ENCODE assay signal across 2 cellular contexts in the genomic region with DNA sequence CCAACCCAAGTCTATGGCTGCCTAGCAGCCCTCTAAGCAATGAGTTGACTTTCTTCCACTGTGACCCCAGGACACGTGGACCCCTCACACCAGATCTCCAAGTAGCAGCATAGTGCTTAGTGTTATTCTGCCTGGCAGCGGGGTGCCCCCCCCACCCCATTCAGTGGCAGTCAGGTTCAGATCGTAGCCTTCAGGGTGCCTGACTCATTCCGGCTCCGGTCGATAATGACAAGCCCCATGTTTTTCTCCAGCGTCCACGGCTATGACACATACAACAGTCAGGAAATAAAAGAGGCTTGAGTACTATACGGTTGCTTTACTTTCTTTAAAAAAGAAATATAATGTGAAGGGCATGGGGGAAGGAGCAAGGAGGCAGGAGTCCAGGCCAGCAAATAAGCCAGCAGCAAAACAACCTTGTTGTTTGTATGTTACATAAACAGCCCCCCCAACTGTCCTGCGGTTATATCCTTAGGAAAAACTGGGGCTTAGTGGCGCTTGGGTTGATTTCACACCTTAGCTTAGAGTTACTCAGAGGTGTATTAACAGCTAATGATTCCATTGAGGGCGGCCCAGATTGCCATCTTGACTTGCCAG.
TF ChIP-seq lines count a peak whose summit lies in the region.

No MANE protein-coding gene starts in this region.

TF ChIP-seq in GM23338, 12 proteins besides CTCF, POLR2A, EP300 and RAD21:
- no peak for TF ChIP-seq POLR2AphosphoS5 (IDR thresholded peaks at IDR 0.05; ENCODE audit: low read depth)
- TF ChIP-seq EZH2 (IDR thresholded peaks at IDR 0.05; ENCODE audit: low read depth, unreplicated experiment): no peak
- TF ChIP-seq ETS1 (IDR thresholded peaks at IDR 0.05): no peak
- TF ChIP-seq, protein P1, sequence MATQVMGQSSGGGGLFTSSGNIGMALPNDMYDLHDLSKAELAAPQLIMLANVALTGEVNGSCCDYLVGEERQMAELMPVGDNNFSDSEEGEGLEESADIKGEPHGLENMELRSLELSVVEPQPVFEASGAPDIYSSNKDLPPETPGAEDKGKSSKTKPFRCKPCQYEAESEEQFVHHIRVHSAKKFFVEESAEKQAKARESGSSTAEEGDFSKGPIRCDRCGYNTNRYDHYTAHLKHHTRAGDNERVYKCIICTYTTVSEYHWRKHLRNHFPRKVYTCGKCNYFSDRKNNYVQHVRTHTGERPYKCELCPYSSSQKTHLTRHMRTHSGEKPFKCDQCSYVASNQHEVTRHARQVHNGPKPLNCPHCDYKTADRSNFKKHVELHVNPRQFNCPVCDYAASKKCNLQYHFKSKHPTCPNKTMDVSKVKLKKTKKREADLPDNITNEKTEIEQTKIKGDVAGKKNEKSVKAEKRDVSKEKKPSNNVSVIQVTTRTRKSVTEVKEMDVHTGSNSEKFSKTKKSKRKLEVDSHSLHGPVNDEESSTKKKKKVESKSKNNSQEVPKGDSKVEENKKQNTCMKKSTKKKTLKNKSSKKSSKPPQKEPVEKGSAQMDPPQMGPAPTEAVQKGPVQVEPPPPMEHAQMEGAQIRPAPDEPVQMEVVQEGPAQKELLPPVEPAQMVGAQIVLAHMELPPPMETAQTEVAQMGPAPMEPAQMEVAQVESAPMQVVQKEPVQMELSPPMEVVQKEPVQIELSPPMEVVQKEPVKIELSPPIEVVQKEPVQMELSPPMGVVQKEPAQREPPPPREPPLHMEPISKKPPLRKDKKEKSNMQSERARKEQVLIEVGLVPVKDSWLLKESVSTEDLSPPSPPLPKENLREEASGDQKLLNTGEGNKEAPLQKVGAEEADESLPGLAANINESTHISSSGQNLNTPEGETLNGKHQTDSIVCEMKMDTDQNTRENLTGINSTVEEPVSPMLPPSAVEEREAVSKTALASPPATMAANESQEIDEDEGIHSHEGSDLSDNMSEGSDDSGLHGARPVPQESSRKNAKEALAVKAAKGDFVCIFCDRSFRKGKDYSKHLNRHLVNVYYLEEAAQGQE (IDR thresholded peaks at IDR 0.05; ENCODE audit: unreplicated experiment): no peak
- TF ChIP-seq ZNF114 (CRISPR knock-in tag; IDR thresholded peaks at IDR 0.05): no peak
- TF ChIP-seq CREB1 (CRISPR knock-in tag; IDR thresholded peaks at IDR 0.05; ENCODE audit: low read depth): no peak

TF ChIP-seq in K562, 482 proteins besides CTCF, POLR2A, EP300 and RAD21:
- TF ChIP-seq, protein P2, sequence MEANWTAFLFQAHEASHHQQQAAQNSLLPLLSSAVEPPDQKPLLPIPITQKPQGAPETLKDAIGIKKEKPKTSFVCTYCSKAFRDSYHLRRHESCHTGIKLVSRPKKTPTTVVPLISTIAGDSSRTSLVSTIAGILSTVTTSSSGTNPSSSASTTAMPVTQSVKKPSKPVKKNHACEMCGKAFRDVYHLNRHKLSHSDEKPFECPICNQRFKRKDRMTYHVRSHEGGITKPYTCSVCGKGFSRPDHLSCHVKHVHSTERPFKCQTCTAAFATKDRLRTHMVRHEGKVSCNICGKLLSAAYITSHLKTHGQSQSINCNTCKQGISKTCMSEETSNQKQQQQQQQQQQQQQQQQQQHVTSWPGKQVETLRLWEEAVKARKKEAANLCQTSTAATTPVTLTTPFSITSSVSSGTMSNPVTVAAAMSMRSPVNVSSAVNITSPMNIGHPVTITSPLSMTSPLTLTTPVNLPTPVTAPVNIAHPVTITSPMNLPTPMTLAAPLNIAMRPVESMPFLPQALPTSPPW (CRISPR knock-in tag; IDR thresholded peaks at IDR 0.05): peak; percentile 77
- TF ChIP-seq TAF1 (IDR thresholded peaks at IDR 0.05; ENCODE audit: control insufficient read depth, extremely low read depth, insufficient read depth, low read length, severe bottlenecking) (no peak), ZNF740 (CRISPR knock-in tag; IDR thresholded peaks at IDR 0.05) (peak; percentile 93), ZNF740 (tag; IDR thresholded peaks at IDR 0.05) (peak in 1 of 2 experiments; percentile 82; a peak in 2 of 4 replicates), ARID1B (IDR thresholded peaks at IDR 0.05) (peak; percentile 24; the same call in 1 of the 2 replicates), ATF3 (IDR thresholded peaks at IDR 0.05) (peak; percentile 27), ATF3 (CRISPR knock-in tag; conservative IDR thresholded peaks at IDR 0.05) (no peak), YY1 (IDR thresholded peaks at IDR 0.05; ENCODE audit: borderline replicate concordance in 1 of 3, control insufficient read depth in 1 of 3, extremely low read depth in 1 of 3, insufficient read depth in 3 of 3, insufficient read length in 1 of 3, insufficient replicate concordance in 2 of 3, low read depth in 1 of 3, low read length in 2 of 3) (peak in 1 of 3 experiments; percentile 33), ZNF592 (IDR thresholded peaks at IDR 0.05) (peak; percentile 50; the same call in 1 of the 2 replicates), SMAD4 (CRISPR knock-in tag; conservative IDR thresholded peaks at IDR 0.05) (0 out of 2 replicates have a peak, but pooled peaks have one; percentile 24), ZBED1 (IDR thresholded peaks at IDR 0.05) (no peak), FOSL1 (tag; conservative IDR thresholded peaks at IDR 0.05) (peak; percentile 85)
- TF ChIP-seq, protein P3, sequence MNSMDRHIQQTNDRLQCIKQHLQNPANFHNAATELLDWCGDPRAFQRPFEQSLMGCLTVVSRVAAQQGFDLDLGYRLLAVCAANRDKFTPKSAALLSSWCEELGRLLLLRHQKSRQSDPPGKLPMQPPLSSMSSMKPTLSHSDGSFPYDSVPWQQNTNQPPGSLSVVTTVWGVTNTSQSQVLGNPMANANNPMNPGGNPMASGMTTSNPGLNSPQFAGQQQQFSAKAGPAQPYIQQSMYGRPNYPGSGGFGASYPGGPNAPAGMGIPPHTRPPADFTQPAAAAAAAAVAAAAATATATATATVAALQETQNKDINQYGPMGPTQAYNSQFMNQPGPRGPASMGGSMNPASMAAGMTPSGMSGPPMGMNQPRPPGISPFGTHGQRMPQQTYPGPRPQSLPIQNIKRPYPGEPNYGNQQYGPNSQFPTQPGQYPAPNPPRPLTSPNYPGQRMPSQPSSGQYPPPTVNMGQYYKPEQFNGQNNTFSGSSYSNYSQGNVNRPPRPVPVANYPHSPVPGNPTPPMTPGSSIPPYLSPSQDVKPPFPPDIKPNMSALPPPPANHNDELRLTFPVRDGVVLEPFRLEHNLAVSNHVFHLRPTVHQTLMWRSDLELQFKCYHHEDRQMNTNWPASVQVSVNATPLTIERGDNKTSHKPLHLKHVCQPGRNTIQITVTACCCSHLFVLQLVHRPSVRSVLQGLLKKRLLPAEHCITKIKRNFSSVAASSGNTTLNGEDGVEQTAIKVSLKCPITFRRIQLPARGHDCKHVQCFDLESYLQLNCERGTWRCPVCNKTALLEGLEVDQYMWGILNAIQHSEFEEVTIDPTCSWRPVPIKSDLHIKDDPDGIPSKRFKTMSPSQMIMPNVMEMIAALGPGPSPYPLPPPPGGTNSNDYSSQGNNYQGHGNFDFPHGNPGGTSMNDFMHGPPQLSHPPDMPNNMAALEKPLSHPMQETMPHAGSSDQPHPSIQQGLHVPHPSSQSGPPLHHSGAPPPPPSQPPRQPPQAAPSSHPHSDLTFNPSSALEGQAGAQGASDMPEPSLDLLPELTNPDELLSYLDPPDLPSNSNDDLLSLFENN (IDR thresholded peaks at IDR 0.05; ENCODE audit: low read depth in 2 of 2, low read length in 2 of 2): no peak
